ENCODE assay signal across 9 cellular contexts in the genomic region with DNA sequence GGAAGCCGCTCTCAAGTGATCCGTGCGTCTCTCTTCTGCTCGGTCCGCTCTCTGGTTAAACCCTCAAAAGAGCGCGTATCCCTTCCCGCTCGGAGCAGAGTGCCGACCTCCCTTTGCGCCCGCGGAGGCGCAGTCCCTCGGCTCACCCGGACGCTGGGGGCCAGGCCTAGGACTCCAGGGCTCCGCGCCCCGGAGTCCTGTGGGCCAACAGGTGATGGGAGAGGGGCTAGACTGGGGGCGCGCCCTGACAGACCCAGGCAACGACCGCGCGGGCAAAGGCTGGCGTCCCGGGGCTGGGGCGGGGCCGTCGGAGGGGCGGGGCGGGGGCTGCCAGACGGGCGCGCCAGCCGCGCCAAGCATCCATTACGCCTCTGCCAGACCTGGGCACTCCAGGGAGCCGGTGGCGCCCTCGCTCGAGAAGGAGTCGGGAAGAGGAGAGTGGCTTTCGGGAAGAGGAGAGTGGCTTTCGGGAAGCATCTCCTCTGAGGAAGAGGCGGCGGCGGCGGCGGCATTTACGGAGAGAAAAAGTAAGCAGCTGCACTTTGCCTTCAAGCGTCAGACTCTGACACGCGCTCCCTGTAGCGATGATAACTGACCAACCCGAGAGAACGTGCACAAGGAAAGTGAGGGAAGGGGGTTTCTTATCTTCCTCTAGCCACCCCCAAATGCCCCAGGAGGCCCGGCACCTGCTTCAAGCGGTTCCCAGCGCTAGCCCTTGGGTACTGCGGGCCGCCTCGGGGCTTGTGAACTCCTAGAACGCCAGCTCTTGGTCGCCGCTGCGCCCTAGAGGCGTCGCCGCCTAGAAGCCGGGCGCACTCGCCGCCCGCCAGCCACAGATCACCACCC. TPM values are rescaled to one million over a fixed set of nuclear protein-coding genes. Genes with fewer than 3 reads are reported as not detected.
DNase-seq lines count a peak whose midpoint lies in the region; ATAC-seq, FAIRE-seq and TF ChIP-seq lines count a peak whose summit lies in the region.
"Had no signal": no experiment of that assay in that cellular context is flagged by ENCODE, and none has a peak within 500 bp of the region (broad histone marks: within the 10 kb centered on the region; RNA-seq: fewer than 3 reads in every experiment).

No MANE protein-coding gene starts in this region.

- H3K27ac ChIP-seq in GM12878 (ENCODE audit: control insufficient read depth, insufficient read depth) (no peak overlapping the region), kidney (ENCODE audit: low read depth in 2 of 2, low read length in 2 of 2) (peak overlapping the region in 1 of 2 donors; percentile 65), stomach (peak overlapping the region in 4 of 5 donors; percentile 54 to 82 (median 77)), OCI-LY7 (ENCODE audit: low read depth, low read length, poor library complexity, severe bottlenecking) (no peak overlapping the region)

- RAD21 ChIA-PET in GM12878 (lab: Charles Lee; ENCODE audit: unreplicated experiment), result no interaction called here

- DNase-seq in GM10248 (ENCODE audit: extremely low spot score) (peak; percentile 17), NCI-H2107 (lab: John Stamatoyannopoulos, UW) (peak; percentile 18), GM12878 (ENCODE audit: low read depth, low spot score) (no peak), kidney (peak; percentile 75), stomach (no peak), T-helper 9 cell (no peak), NK-92 (lab: John Stamatoyannopoulos, UW; ENCODE audit: unreplicated experiment) (no peak), OCI-LY7 (ENCODE audit: low spot score) (no peak)

- no TSS peak for BruUV-seq in GM12878 (replicated peaks; lab: Mats Ljungman, UMichigan)
- no TSS peak for BruUV-seq in OCI-LY7 (replicated peaks; lab: Mats Ljungman, UMichigan)

- H3K36me3 ChIP-seq in GM12878 (ENCODE audit: control insufficient read depth in 2 of 2, insufficient read depth in 2 of 2, low read length in 1 of 2) (no peaks in the 10 kb centered on the region), kidney (ENCODE audit: control insufficient read depth in 1 of 2, insufficient read depth in 2 of 2, low read length in 2 of 2) (no peaks in the 10 kb centered on the region), stomach (no peaks in the 10 kb centered on the region), OCI-LY7 (ENCODE audit: insufficient read depth, low read length) (no peaks in the 10 kb centered on the region)

- no peaks in the 10 kb centered on the region for H3K9me2 ChIP-seq in OCI-LY7 (ENCODE audit: insufficient read depth, low read length)

- peak overlapping the region; percentile 7; the same call in 1 of the 2 replicates for H3K4me2 ChIP-seq in GM12878 (ENCODE audit: control insufficient read depth, insufficient read depth)
- H3K4me2 ChIP-seq in OCI-LY7 (ENCODE audit: low read length), result no peak overlapping the region

- H3K79me2 ChIP-seq in GM12878 (ENCODE audit: control insufficient read depth, insufficient read depth, low read length), result no peaks in the 10 kb centered on the region
- H3K79me2 ChIP-seq in OCI-LY7 (ENCODE audit: insufficient read depth, low read depth, low read length), result no peaks in the 10 kb centered on the region

- CTCF ChIA-PET in GM10248 (lab: Yijun Ruan, JAX), result no interaction called here
- CTCF ChIA-PET in GM12878 (lab: Yijun Ruan, JAX), result no interaction called here
- CTCF ChIA-PET in OCI-LY7 (lab: Charles Lee; ENCODE audit: unreplicated experiment), result no interaction called here

- ATAC-seq in GM12878, result peak; percentile 27; the same call in 1 of the 3 replicates

- H3K9me3 ChIP-seq in GM12878 (replicated peaks; ENCODE audit: control insufficient read depth, insufficient read depth, low read length), result no peaks in the 10 kb centered on the region; the same call in 1 of the 3 replicates
- H3K9me3 ChIP-seq in kidney (ENCODE audit: control insufficient read depth in 1 of 2, low read length in 2 of 2), result no peaks in the 10 kb centered on the region
- H3K9me3 ChIP-seq in stomach, result peaks cover 0 to 8% (median 0%) of the 10 kb centered on the region in 4 donors
- no peaks in the 10 kb centered on the region for H3K9me3 ChIP-seq in OCI-LY7 (ENCODE audit: low read length)

- peaks cover 11 to 18% of the 10 kb centered on the region in 2 experiments; a peak in 3 of 4 replicates for H3K27me3 ChIP-seq in GM12878 (replicated peaks in 1 of 2; ENCODE audit: control insufficient read depth in 2 of 2, insufficient read depth in 2 of 2, low read length in 1 of 2)
- peaks cover 0 to 75% (median 34%) of the 10 kb centered on the region in 3 donors for H3K27me3 ChIP-seq in stomach

- H3K4me1 ChIP-seq in GM12878 (ENCODE audit: control insufficient read depth, insufficient read depth, low read length), result no peaks in the 10 kb centered on the region
- H3K4me1 ChIP-seq in kidney (ENCODE audit: control insufficient read depth in 1 of 2, insufficient read depth in 1 of 2, low read depth in 1 of 2, low read length in 2 of 2), result peaks cover 0 to 2% of the 10 kb centered on the region in 2 donors
- peaks cover 17 to 42% (median 35%) of the 10 kb centered on the region in 4 donors for H3K4me1 ChIP-seq in stomach
- no peaks in the 10 kb centered on the region for H3K4me1 ChIP-seq in OCI-LY7 (ENCODE audit: insufficient read depth, low read length, poor library complexity, severe bottlenecking)

- FAIRE-seq in GM12878 (lab: Jason Lieb, UNC) (no peak), kidney (lab: Jason Lieb, UNC) (no peak)
- FAIRE-seq: islet of Langerhans had no signal

- WGBS in GM12878 (ENCODE audit: insufficient coverage, insufficient replicate concordance, low lambda C conversion rate, missing lambda C conversion rate), result 44% methylated on average over 51 of the region's 76 CpGs
- 2 to 4% (median 4%) methylated on average over 55 to 76 of the region's 76 CpGs for WGBS in stomach, 5 donors

- intact Hi-C loops in GM12878 (cut with micrococcal nuclease; ENCODE audit: unreplicated experiment), result no loop called here
- intact Hi-C loops in kidney (cut with DNase I), result no loop called here
- intact Hi-C loops in stomach (cut with DNase I; ENCODE audit: low total_unique reads), result no loop called here
- intact Hi-C loops in OCI-LY7 (cut with micrococcal nuclease; ENCODE audit: unreplicated experiment), result no loop called here

- TF ChIP-seq RAD21 in GM12878 (IDR thresholded peaks at IDR 0.05; ENCODE audit: insufficient read depth, low read depth, low read length), result no peak

- no peak for TF ChIP-seq CTCF in GM10248 (IDR thresholded peaks at IDR 0.05; ENCODE audit: control extremely low read depth, extremely low read depth, low read depth, missing control alignments)
- TF ChIP-seq CTCF in GM12878 (IDR thresholded peaks at IDR 0.05 in 2 of 3, conservative IDR thresholded peaks at IDR 0.05 in 1 of 3; ENCODE audit: control insufficient read depth in 2 of 3, extremely low read depth in 1 of 3, insufficient read depth in 1 of 3, low read depth in 3 of 3, low read length in 3 of 3), result no peak
- TF ChIP-seq CTCF in kidney (IDR thresholded peaks at IDR 0.05; ENCODE audit: borderline replicate concordance, extremely low read depth, insufficient read depth), result no peak
- TF ChIP-seq CTCF in stomach (IDR thresholded peaks at IDR 0.05), result no peak
- TF ChIP-seq CTCF in OCI-LY7 (conservative IDR thresholded peaks at IDR 0.05; ENCODE audit: low read length), result no peak

- TF ChIP-seq POLR2A in GM12878 (IDR thresholded peaks at IDR 0.05; ENCODE audit: low read depth, low read length), result no peak
- TF ChIP-seq POLR2A in stomach (IDR thresholded peaks at IDR 0.05), result no peak

- POLR2A ChIA-PET in GM10248 (lab: Yijun Ruan, JAX), result no interaction called here
- POLR2A ChIA-PET in GM12878 (lab: Charles Lee), result no interaction called here
- POLR2A ChIA-PET in OCI-LY7 (lab: Charles Lee), result no interaction called here

- SMC1A ChIA-PET in GM12878 (lab: Charles Lee; ENCODE audit: uncharacterized antibody, unreplicated experiment), result no interaction called here

- H3K4me3 ChIP-seq in GM12878, result no peak overlapping the region
- peak overlapping the region; percentile 66 to 91 for H3K4me3 ChIP-seq in kidney (ENCODE audit: low read length in 2 of 2)
- peak overlapping the region; percentile 58 to 76 (median 63) for H3K4me3 ChIP-seq in stomach
- H3K4me3 ChIP-seq in OCI-LY7 (ENCODE audit: low read depth, low read length, poor library complexity, severe bottlenecking), result no peak overlapping the region

- in situ Hi-C loops in GM12878 (cut with MboI), result no loop called here

- H2AFZ ChIP-seq in GM12878 (ENCODE audit: control insufficient read depth, low read depth, low read length) (no peak overlapping the region), OCI-LY7 (ENCODE audit: low read length) (no peak overlapping the region)

- no peaks in the 10 kb centered on the region for H4K20me1 ChIP-seq in GM12878 (ENCODE audit: control insufficient read depth, insufficient read depth)
- no peaks in the 10 kb centered on the region for H4K20me1 ChIP-seq in OCI-LY7 (ENCODE audit: insufficient read depth, low read length)

- TF ChIP-seq EP300 in GM12878 (IDR thresholded peaks at IDR 0.05; ENCODE audit: borderline replicate concordance in 1 of 2, control insufficient read depth in 1 of 2, low read depth in 2 of 2, low read length in 2 of 2) (no peak), stomach (IDR thresholded peaks at IDR 0.05) (no peak)

- H3K9ac ChIP-seq in GM12878 (ENCODE audit: control insufficient read depth, insufficient read depth, low read length), result no peak overlapping the region
- H3K9ac ChIP-seq in kidney (ENCODE audit: low read length in 2 of 2), result peak overlapping the region; percentile 5 to 47

TF ChIP-seq in GM12878, 131 proteins besides CTCF, POLR2A, EP300 and RAD21 (continues in another document):
- no peak for TF ChIP-seq SMAD1 (IDR thresholded peaks at IDR 0.05; ENCODE audit: low read depth, partially characterized antibody)

RNA-seq across cellular contexts. Expression of a gene that starts 2.6 kb away (rescaled TPM):
- not detected in 2 replicates for total RNA-seq in GM12878 (2013; cell fraction: nucleolus; rRNA removed)
- total RNA-seq in GM12878 (2014; rRNA removed), result not detected in 2 replicates
- not detected in 2 replicates for total RNA-seq in GM12878 (2014; rRNA removed; fragmentation: Illumina TruSeq; extraction: Trizol)
- not detected in 2 replicates for total RNA-seq in GM12878 (2021)
- polyA plus RNA-seq in GM12878 (2011; ENCODE audit: low read depth), result not detected
- not detected in 2 replicates for polyA plus RNA-seq in GM12878 (2011; rRNA removed)
- polyA plus RNA-seq in GM12878 (2011; cell fraction: cytosol; rRNA removed), result not detected in 2 replicates
- not detected in 2 replicates for polyA plus RNA-seq in GM12878 (2011; cell fraction: nucleus; rRNA removed)
- polyA plus RNA-seq in GM12878 (2012), result not detected in 2 replicates
- polyA plus RNA-seq in GM12878 (2014; fragmentation: Illumina TruSeq; extraction: Trizol), result not detected in 2 replicates
- not detected for polyA plus RNA-seq in GM12878 (2014; fragmentation: Nextera tagmentation; extraction: Ambion mirVana)
- polyA plus RNA-seq in GM12878 (2014; rRNA removed), result not detected in 2 replicates
- polyA plus RNA-seq in GM12878 (2016; fragmentation: Nextera tagmentation; extraction: Ambion mirVana), result not detected
- not detected in 2 replicates for polyA minus RNA-seq in GM12878 (2011; rRNA and poly(A)+ RNA removed)
- polyA minus RNA-seq in GM12878 (2011; cell fraction: cytosol; rRNA and poly(A)+ RNA removed), result not detected in 2 replicates
- not detected in 2 replicates for polyA minus RNA-seq in GM12878 (2011; cell fraction: nucleus; rRNA and poly(A)+ RNA removed)
- 27.0 TPM for total RNA-seq in kidney
- polyA plus RNA-seq in kidney (ENCODE audit: insufficient read depth, low read depth, low replicate concordance), result 2.6 TPM
- 100 to 1,000 TPM in 1 of 5 donors, 10 to 100 TPM in 3, 1 to 10 TPM in 1; 1.2 to 118 (median 51.9) TPM for total RNA-seq in stomach
- under 1 TPM; 0.55 to 0.92 (median 0.56) TPM for polyA plus RNA-seq in stomach
- not detected in 2 replicates for total RNA-seq in OCI-LY7 (2014; rRNA removed; shearing (Covaris generic))
- total RNA-seq in OCI-LY7 (2022), result not detected in 2 replicates

Comparison
In these comparisons a context has a peak if more than half of its experiments do, and no peak if none do; other contexts are left out.
1. DNase-seq: peak in GM10248 (single experiment), NCI-H2107 (single experiment) and kidney (single experiment); none in GM12878 (single experiment), stomach (single experiment), T-helper 9 cell (single experiment), NK-92 (single experiment) and OCI-LY7 (single experiment).
2. H3K27ac ChIP-seq: peak in stomach (4 of 5); none in GM12878 (single experiment) and OCI-LY7 (single experiment).
3. H3K4me3 ChIP-seq: peak in kidney (2 of 2) and stomach (4 of 4); none in GM12878 (single experiment) and OCI-LY7 (single experiment).